ENCODE assay signal across 20 cellular contexts in genomic region chrX:70466968-70467367, GRCh38. TPM values are rescaled to one million over a fixed set of nuclear protein-coding genes. Genes with fewer than 3 reads are reported as not detected.
DNase-seq lines count a peak whose midpoint lies in the region; TF ChIP-seq lines count a peak whose summit lies in the region.
"Had no signal": no experiment of that assay in that cellular context is flagged by ENCODE, and none has a peak within 500 bp of the region (broad histone marks: within the 10 kb centered on the region; RNA-seq: fewer than 3 reads in every experiment).

No MANE protein-coding gene starts in this region.

- CTCF ChIA-PET in HEK293 (lab: Yijun Ruan, JAX): no interaction called here

- H3K27ac ChIP-seq in HEK293 (ENCODE audit: extremely low read depth, low read depth, low read length) (no peak overlapping the region), thyroid gland (no peak overlapping the region)
- H3K27ac ChIP-seq: BLaER1 treated with 17β-estradiol and CSF1 and Interleukin-3, amounts not matched to agents 10 nM and 100 nM; C4-2B had no signal

- TF ChIP-seq POLR2A in thyroid gland (IDR thresholded peaks at IDR 0.05): no peak

- H3K4me3 ChIP-seq in HEK293 (ENCODE audit: low read depth, low read length) (no peak overlapping the region), thyroid gland (replicated peaks in 1 of 3) (no peak overlapping the region)
- H3K4me3 ChIP-seq: BLaER1 treated with 17β-estradiol and CSF1 and Interleukin-3, amounts not matched to agents 10 nM and 100 nM; GM12878 had no signal

- intact Hi-C loops in thyroid gland (cut with DNase I): no loop called here

- peak; percentile 26 for DNase-seq in G401 (ENCODE audit: low spot score)
- peak; percentile 13 for DNase-seq in cerebellar cortex (ENCODE audit: low spot score)
- DNase-seq in thyroid gland: peak; percentile 37 to 49
- no peak for DNase-seq in T1000 (lab: John Stamatoyannopoulos, UW)
- DNase-seq in OCI-M1 (lab: John Stamatoyannopoulos, UW): no peak
- no peak for DNase-seq in RKO (ENCODE audit: low spot score)
- DNase-seq in NCI-H1105 (lab: John Stamatoyannopoulos, UW): no peak
- DNase-seq: 8988T; AML-193; Caco-2; Calu3; CD4-positive, alpha-beta T cell; CD8-positive, alpha-beta T cell; DMS79 treated with DMSO at 0.1 percent for 48 hours; GDM1 had no signal

- TF ChIP-seq CTCF in HEK293 (tag by site-specific recombination; IDR thresholded peaks at IDR 0.05) (no peak), thyroid gland (IDR thresholded peaks at IDR 0.05) (no peak)

- H3K4me1 ChIP-seq in HEK293 (ENCODE audit: control insufficient read depth, insufficient read depth, low read length): no peaks in the 10 kb centered on the region
- no peaks in the 10 kb centered on the region for H3K4me1 ChIP-seq in thyroid gland
- H3K4me1 ChIP-seq: Caco-2 had no signal

- peaks cover 17 to 19% of the 10 kb centered on the region in 2 experiments for H3K36me3 ChIP-seq in HEK293 (ENCODE audit: control insufficient read depth in 2 of 2, insufficient read depth in 1 of 2, low read length in 2 of 2)
- H3K36me3 ChIP-seq in thyroid gland: no peaks in the 10 kb centered on the region

- POLR2A ChIA-PET in HEK293 (lab: Yijun Ruan, JAX): no interaction called here

- no peaks in the 10 kb centered on the region for H3K27me3 ChIP-seq in thyroid gland

- in situ Hi-C loops in G401 (cut with HindIII; ENCODE audit: low sequenced_read_pairs): no loop called here

- no peaks in the 10 kb centered on the region for H3K9me3 ChIP-seq in HEK293 (ENCODE audit: control insufficient read depth, insufficient read depth, low read depth, low read length)
- H3K9me3 ChIP-seq in thyroid gland: no peaks in the 10 kb centered on the region
- H3K9me3 ChIP-seq: Caco-2 had no signal

TF ChIP-seq in HEK293, 187 proteins besides CTCF, POLR2A, EP300 and RAD21:
- TF ChIP-seq KLF16 (tag by site-specific recombination; IDR thresholded peaks at IDR 0.05): no peak
- TF ChIP-seq ZNF121 (tag by site-specific recombination; IDR thresholded peaks at IDR 0.05): peak; percentile 77

RNA-seq across cellular contexts. Expression of gene DLG3, which starts 22.3 kb away (rescaled TPM):
- total RNA-seq in G401 (2014; rRNA removed; shearing (Covaris generic)): 24.0 and 28.0 TPM in 2 replicates
- total RNA-seq in thyroid gland: 10 to 100 TPM; 31.4 to 79.5 (median 61.9) TPM

RNA-seq across cellular contexts. Expression of gene GDPD2, which starts 43.9 kb away (rescaled TPM):
- total RNA-seq in G401 (2014; rRNA removed; shearing (Covaris generic)): 0.54 TPM in 1 of 2 replicates, not detected in the other
- not detected for total RNA-seq in thyroid gland
- total RNA-seq: B cell; Calu3; CD4-positive, alpha-beta T cell; CD8-positive, alpha-beta T cell had no signal

Comparison
In these comparisons a context has a peak if more than half of its experiments do, and no peak if none do; other contexts are left out.
1. DNase-seq: peak in G401 (single experiment), cerebellar cortex (single experiment) and thyroid gland (2 of 2); none in T1000 (single experiment), OCI-M1 (single experiment), RKO (single experiment) and NCI-H1105 (single experiment).